ENCODE assay signal across 8 cellular contexts in genomic region chr3:101381809-101382208, GRCh38.
DNase-seq lines count a peak whose midpoint lies in the region; ATAC-seq lines count a peak whose summit lies in the region.

No MANE protein-coding gene starts in this region.

- ATAC-seq in activated T-cell treated with anti-CD3 and anti-CD28 coated beads, Interleukin-2, amount 50 U/mL, for 4 hours = peak; percentile 20 to 47
- no peak for ATAC-seq in activated T-cell treated with anti-CD3 and anti-CD28 coated beads, Interleukin-2, amount 50 U/mL, for 72 hours (replicated peaks in 1 of 2)
- ATAC-seq in activated CD8-positive, alpha-beta T cell treated with anti-CD3 and anti-CD28 coated beads, Interleukin-2, amount 10 ng/mL, durations not matched to agents 7 days and 5 days = peak; percentile 45
- no peak for ATAC-seq in GM18868 (IDR thresholded peaks at IDR 0.05; ENCODE audit: unreplicated experiment)

- CTCF ChIA-PET in activated CD8-positive, alpha-beta T cell treated with anti-CD3 and anti-CD28 coated beads, Interleukin-2, amount 10 ng/mL, durations not matched to agents 7 days and 5 days (lab: Charles Lee) = interaction anchor here (0.9 to 1.0 kb wide), 3 partner anchors 10 to 315 kb away, joined by 3 read pairs; no protein-coding TSS in a partner anchor

- no peak overlapping the region for H3K4me3 Mint-ChIP-seq in activated T-cell treated with anti-CD3 and anti-CD28 coated beads, Interleukin-2, amount 50 U/mL, for 4 hours
- no peak overlapping the region for H3K4me3 Mint-ChIP-seq in activated T-cell treated with anti-CD3 and anti-CD28 coated beads, Interleukin-2, amount 50 U/mL, for 72 hours
- no peak overlapping the region for H3K4me3 Mint-ChIP-seq in activated CD8-positive, alpha-beta T cell treated with anti-CD3 and anti-CD28 coated beads, Interleukin-2, amount 10 ng/mL, durations not matched to agents 7 days and 5 days

- POLR2A ChIA-PET in activated CD8-positive, alpha-beta T cell treated with anti-CD3 and anti-CD28 coated beads, Interleukin-2, amount 10 ng/mL, durations not matched to agents 7 days and 5 days (lab: Charles Lee) = interaction anchor here (0.9 kb wide), 1 partner anchor 193 kb away, joined by 3 read pairs; no protein-coding TSS in a partner anchor

- H3K27me3 Mint-ChIP-seq in activated T-cell treated with anti-CD3 and anti-CD28 coated beads, Interleukin-2, amount 50 U/mL, for 4 hours (ENCODE audit: low read depth) = no peaks in the 10 kb centered on the region
- H3K27me3 Mint-ChIP-seq in activated T-cell treated with anti-CD3 and anti-CD28 coated beads, Interleukin-2, amount 50 U/mL, for 72 hours (ENCODE audit: low read depth) = no peaks in the 10 kb centered on the region
- no peaks in the 10 kb centered on the region for H3K27me3 Mint-ChIP-seq in activated CD8-positive, alpha-beta T cell treated with anti-CD3 and anti-CD28 coated beads, Interleukin-2, amount 10 ng/mL, durations not matched to agents 7 days and 5 days (ENCODE audit: low read depth)

- H3K36me3 Mint-ChIP-seq in activated T-cell treated with anti-CD3 and anti-CD28 coated beads, Interleukin-2, amount 50 U/mL, for 4 hours (ENCODE audit: insufficient read depth) = peaks cover 7% of the 10 kb centered on the region
- peaks cover 0 to 5% of the 10 kb centered on the region in 2 donors for H3K36me3 Mint-ChIP-seq in activated T-cell treated with anti-CD3 and anti-CD28 coated beads, Interleukin-2, amount 50 U/mL, for 72 hours (ENCODE audit: insufficient read depth in 2 of 2)
- peaks cover 15% of the 10 kb centered on the region for H3K36me3 Mint-ChIP-seq in activated CD8-positive, alpha-beta T cell treated with anti-CD3 and anti-CD28 coated beads, Interleukin-2, amount 10 ng/mL, durations not matched to agents 7 days and 5 days (ENCODE audit: low read depth)

- no peak overlapping the region for H3K27ac Mint-ChIP-seq in activated T-cell treated with anti-CD3 and anti-CD28 coated beads, Interleukin-2, amount 50 U/mL, for 72 hours
- no peak overlapping the region for H3K27ac Mint-ChIP-seq in activated CD8-positive, alpha-beta T cell treated with anti-CD3 and anti-CD28 coated beads, Interleukin-2, amount 10 ng/mL, durations not matched to agents 7 days and 5 days

- H3K9me3 Mint-ChIP-seq in activated T-cell treated with anti-CD3 and anti-CD28 coated beads, Interleukin-2, amount 50 U/mL, for 4 hours = no peaks in the 10 kb centered on the region
- peaks cover 3% of the 10 kb centered on the region in 2 donors for H3K9me3 Mint-ChIP-seq in activated T-cell treated with anti-CD3 and anti-CD28 coated beads, Interleukin-2, amount 50 U/mL, for 72 hours
- H3K9me3 Mint-ChIP-seq in activated CD8-positive, alpha-beta T cell treated with anti-CD3 and anti-CD28 coated beads, Interleukin-2, amount 10 ng/mL, durations not matched to agents 7 days and 5 days (ENCODE audit: insufficient read depth) = no peaks in the 10 kb centered on the region

- H3K4me1 Mint-ChIP-seq in activated T-cell treated with anti-CD3 and anti-CD28 coated beads, Interleukin-2, amount 50 U/mL, for 4 hours (ENCODE audit: low read depth) = peaks cover 54% of the 10 kb centered on the region
- H3K4me1 Mint-ChIP-seq in activated T-cell treated with anti-CD3 and anti-CD28 coated beads, Interleukin-2, amount 50 U/mL, for 72 hours (ENCODE audit: low read depth) = peaks cover 59% of the 10 kb centered on the region
- peaks cover 29% of the 10 kb centered on the region for H3K4me1 Mint-ChIP-seq in activated CD8-positive, alpha-beta T cell treated with anti-CD3 and anti-CD28 coated beads, Interleukin-2, amount 10 ng/mL, durations not matched to agents 7 days and 5 days (ENCODE audit: low read depth)

- no peak for DNase-seq in activated T-cell treated with anti-CD3 and anti-CD28 coated beads, Interleukin-2, amount 50 U/mL, for 4 hours
- no peak for DNase-seq in activated T-cell treated with anti-CD3 and anti-CD28 coated beads, Interleukin-2, amount 50 U/mL, for 72 hours
- peak; percentile 55 for DNase-seq in NCI-H1436 treated with DMSO at 0.1 percent for 48 hours (lab: John Stamatoyannopoulos, UW)
- no peak for DNase-seq in activated CD8-positive, alpha-beta T cell treated with anti-CD3 and anti-CD28 coated beads, Interleukin-2, amount 10 ng/mL, durations not matched to agents 7 days and 5 days
- peak; percentile 49 for DNase-seq in inferior parietal cortex (ENCODE audit: extremely low spot score)
- no peak for DNase-seq in mesenteric fat pad (ENCODE audit: low spot score)
- no peak for DNase-seq in activated CD4-positive, alpha-beta T cell treated with anti-CD3 and anti-CD28 coated beads, Interleukin-2, amount 50 U/mL, for 48 hours

Comparison
In these comparisons a context has a peak if more than half of its experiments do, and no peak if none do; other contexts are left out.
1. ATAC-seq: peak in activated T-cell treated with anti-CD3 and anti-CD28 coated beads, Interleukin-2, amount 50 U/mL, for 4 hours (2 of 2) and activated CD8-positive, alpha-beta T cell treated with anti-CD3 and anti-CD28 coated beads, Interleukin-2, amount 10 ng/mL, durations not matched to agents 7 days and 5 days (single experiment); none in activated T-cell treated with anti-CD3 and anti-CD28 coated beads, Interleukin-2, amount 50 U/mL, for 72 hours (0 of 2) and GM18868 (single experiment).
2. DNase-seq: peak in NCI-H1436 treated with DMSO at 0.1 percent for 48 hours (single experiment) and inferior parietal cortex (single experiment); none in activated T-cell treated with anti-CD3 and anti-CD28 coated beads, Interleukin-2, amount 50 U/mL, for 4 hours (single experiment), activated T-cell treated with anti-CD3 and anti-CD28 coated beads, Interleukin-2, amount 50 U/mL, for 72 hours (0 of 2), activated CD8-positive, alpha-beta T cell treated with anti-CD3 and anti-CD28 coated beads, Interleukin-2, amount 10 ng/mL, durations not matched to agents 7 days and 5 days (single experiment), mesenteric fat pad (single experiment) and activated CD4-positive, alpha-beta T cell treated with anti-CD3 and anti-CD28 coated beads, Interleukin-2, amount 50 U/mL, for 48 hours (0 of 2).